28 cellular contexts compared by ENCODE assay signal in the genomic region with DNA sequence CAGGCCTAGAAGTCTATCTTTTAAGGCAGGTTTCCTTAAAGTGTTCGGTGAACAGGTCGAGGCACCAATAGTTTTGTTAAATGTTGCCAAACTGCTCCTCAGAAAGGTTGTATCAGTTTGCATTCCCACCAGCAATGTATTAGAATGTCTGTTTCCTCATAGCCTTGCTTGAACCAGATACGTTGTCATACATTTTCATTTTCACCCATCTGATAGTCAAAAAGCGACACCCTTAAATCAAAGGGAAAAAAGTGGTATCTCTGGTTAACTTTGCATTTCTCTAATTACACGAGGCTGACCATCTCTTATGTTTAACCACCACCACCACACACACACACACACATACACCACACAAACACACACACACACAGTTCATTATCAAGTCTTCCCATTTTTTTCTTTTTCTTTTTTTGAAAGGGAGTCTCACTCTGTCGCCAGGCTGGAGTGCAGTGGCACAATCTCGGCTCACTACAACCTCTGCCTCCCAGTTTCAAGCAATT. TPM values are rescaled to one million over a fixed set of nuclear protein-coding genes. Genes with fewer than 3 reads are reported as not detected.
A peak's percentile ranks its signal among the peaks of the same experiment; 100 is the strongest.
DNase-seq lines count a peak whose midpoint lies in the region; ATAC-seq, FAIRE-seq and TF ChIP-seq lines count a peak whose summit lies in the region.
"Had no signal": no experiment of that assay in that cellular context is flagged by ENCODE, and none has a peak within 500 bp of the region (broad histone marks: within the 10 kb centered on the region; RNA-seq: fewer than 3 reads in every experiment).

No MANE protein-coding gene starts in this region.

- H3K18ac ChIP-seq in H9 (ENCODE audit: insufficient read length, low read depth, low read length), result no peak overlapping the region

- no peaks in the 10 kb centered on the region for H3K27me3 ChIP-seq in H9 (ENCODE audit: insufficient read depth, low read length)
- no peaks in the 10 kb centered on the region for H3K27me3 ChIP-seq in bronchial epithelial cell (ENCODE audit: control insufficient read depth, insufficient read depth, low read length)
- H3K27me3 ChIP-seq in pancreas, result no peaks in the 10 kb centered on the region
- H3K27me3 ChIP-seq: cardiac muscle cell, esophagus muscularis mucosa, sigmoid colon, thyroid gland had no signal

- no peak for DNase-seq in activated T-cell treated with anti-CD3 and anti-CD28 coated beads, Interleukin-2, amount 50 U/mL, for 24 hours
- DNase-seq in activated T-cell treated with anti-CD3 and anti-CD28 coated beads, Interleukin-2, amount 50 U/mL, for 48 hours, result no peak
- DNase-seq in H9, result no peak
- no peak for DNase-seq in bronchial epithelial cell (ENCODE audit: low read depth)
- no peak for DNase-seq in progenitor cell of endocrine pancreas (ENCODE audit: low spot score, unreplicated experiment)
- no peak for DNase-seq in NOMO-1 (lab: John Stamatoyannopoulos, UW; ENCODE audit: unreplicated experiment in 2 of 2)
- no peak for DNase-seq in pancreas
- no peak for DNase-seq in germinal center (ENCODE audit: low spot score)
- DNase-seq: activated gamma-delta T cell treated with Interleukin-2 at 50 U/mL for 16 hours; AML-193; CD8-positive, alpha-beta memory T cell; cortex of kidney; DMS53; foreskin melanocyte; HCEC 1CT; NCI-H1105 treated with DMSO at 0.1 percent for 48 hours; NCI-H1930; NCI-H524 treated with DMSO at 0.1 percent for 48 hours; NK-92 treated with Interleukin-12 subunit alpha and Interleukin-12 subunit beta, amount 100 ng/mL, for 24 hours; PC-9; sigmoid colon; stimulated activated naive CD4-positive, alpha-beta T cell treated with Interleukin-2 at 50 U/mL for 16 hours; thyroid gland had no signal

- no peak for ATAC-seq in pancreas
- ATAC-seq: A549, Right ventricle myocardium inferior had no signal

- no peak overlapping the region for H2BK120ac ChIP-seq in H9 (ENCODE audit: low read depth, low read length, poor library complexity, severe bottlenecking)

- no peak overlapping the region for H2BK15ac ChIP-seq in H9 (ENCODE audit: low read depth, low read length)

- no peak overlapping the region for H2BK12ac ChIP-seq in H9 (ENCODE audit: insufficient read length, low read depth, low read length)

- H3K4me1 ChIP-seq in H9 (ENCODE audit: insufficient read depth, low read length) (no peaks in the 10 kb centered on the region), pancreas (peaks cover 6 to 12% (median 11%) of the 10 kb centered on the region in 3 donors)
- H3K4me1 ChIP-seq: thyroid gland had no signal

- no peak overlapping the region for H3K4me3 Mint-ChIP-seq in activated T-cell treated with anti-CD3 and anti-CD28 coated beads, Interleukin-2, amount 50 U/mL, for 24 hours
- no peak overlapping the region for H3K4me3 Mint-ChIP-seq in H9
- no peak overlapping the region for H3K4me3 Mint-ChIP-seq in progenitor cell of endocrine pancreas (ENCODE audit: low read depth)
- H3K4me3 Mint-ChIP-seq: CD8-positive, alpha-beta memory T cell; T-helper 2 cell treated with Interferon-gamma antibody and Interleukin-4, amounts not matched to agents 5 μg/mL and 100 μg/mL, for 36 hours had no signal

- intact Hi-C loops in pancreas (cut with DNase I), result no loop called here

- H2BK5ac ChIP-seq in H9 (ENCODE audit: insufficient read length, low read length), result no peak overlapping the region

- H2BK20ac ChIP-seq in H9 (ENCODE audit: low read depth, low read length, poor library complexity, severe bottlenecking), result no peak overlapping the region

- no peak overlapping the region for H2AFZ ChIP-seq in H9 (ENCODE audit: low read length)
- H2AFZ ChIP-seq: PC-9 had no signal

- H3K23me2 ChIP-seq in H9 (ENCODE audit: insufficient read length, low read depth, low read length, poor library complexity, severe bottlenecking), result no peaks in the 10 kb centered on the region

- peaks cover 5% of the 10 kb centered on the region; the same call in 1 of the 2 replicates for H3K79me2 ChIP-seq in H9 (ENCODE audit: insufficient read depth, low read length)

- H3K14ac ChIP-seq in H9 (ENCODE audit: insufficient read depth, low read length), result no peak overlapping the region

- H3K4me3 ChIP-seq in bronchial epithelial cell (ENCODE audit: low read depth, low read length) (no peak overlapping the region), pancreas (no peak overlapping the region)
- H3K4me3 ChIP-seq: A549, cardiac muscle cell, esophagus muscularis mucosa, PC-9, sigmoid colon, thyroid gland had no signal

- H3K9ac ChIP-seq in H9 (ENCODE audit: extremely low read depth, insufficient read length, low read length), result no peak overlapping the region

- FAIRE-seq in bronchial epithelial cell (lab: Jason Lieb, UNC) (peak; percentile 68), pancreas (lab: Jason Lieb, UNC) (no peak)
- FAIRE-seq: A549 had no signal

- peaks cover 6% of the 10 kb centered on the region for H3K79me1 ChIP-seq in H9 (ENCODE audit: insufficient read depth, low read depth, low read length, poor library complexity, severe bottlenecking)

- no peak overlapping the region for H4K8ac ChIP-seq in H9 (replicated peaks; ENCODE audit: insufficient read length, low read depth, low read length)

- H3K23ac ChIP-seq in H9 (ENCODE audit: insufficient read length, low read depth, low read length), result no peak overlapping the region

- no peaks in the 10 kb centered on the region for H4K20me1 ChIP-seq in H9 (ENCODE audit: control insufficient read depth, insufficient read depth, insufficient read length)

- H3K56ac ChIP-seq in H9 (ENCODE audit: insufficient read length, low read depth, low read length), result no peak overlapping the region

- no peak overlapping the region for H2AK5ac ChIP-seq in H9 (ENCODE audit: insufficient read length, low read length)

- H3K36me3 Mint-ChIP-seq in activated T-cell treated with anti-CD3 and anti-CD28 coated beads, Interleukin-2, amount 50 U/mL, for 24 hours (ENCODE audit: low read depth), result peaks cover 61% of the 10 kb centered on the region
- H3K36me3 Mint-ChIP-seq in H9 (ENCODE audit: insufficient read depth in 1 of 3, low read depth in 3 of 3) (peaks cover 11 to 47% (median 42%) of the 10 kb centered on the region in 3 experiments; a peak in 6 of 7 replicates), progenitor cell of endocrine pancreas (ENCODE audit: insufficient read depth) (peaks cover 13% of the 10 kb centered on the region)

- H4K5ac ChIP-seq in H9 (ENCODE audit: insufficient read length, low read depth, low read length), result no peak overlapping the region

- TF ChIP-seq CTCF in H9 (conservative IDR thresholded peaks at IDR 0.05), result no peak
- no peak for TF ChIP-seq CTCF in bronchial epithelial cell (IDR thresholded peaks at IDR 0.05; ENCODE audit: insufficient read depth, low read length, severe bottlenecking)
- no peak for TF ChIP-seq CTCF in progenitor cell of endocrine pancreas (IDR thresholded peaks at IDR 0.05; ENCODE audit: unreplicated experiment)
- no peak for TF ChIP-seq CTCF in pancreas (IDR thresholded peaks at IDR 0.05)

- H4K91ac ChIP-seq in H9 (ENCODE audit: insufficient read length, low read depth, low read length), result no peak overlapping the region

- no peaks in the 10 kb centered on the region for H3K9me3 Mint-ChIP-seq in activated T-cell treated with anti-CD3 and anti-CD28 coated beads, Interleukin-2, amount 50 U/mL, for 24 hours
- H3K9me3 Mint-ChIP-seq in H9 (no peaks in the 10 kb centered on the region), progenitor cell of endocrine pancreas (ENCODE audit: low read depth) (no peaks in the 10 kb centered on the region)
- H3K9me3 Mint-ChIP-seq: CD8-positive, alpha-beta memory T cell; T-helper 2 cell treated with Interferon-gamma antibody and Interleukin-4, amounts not matched to agents 5 μg/mL and 100 μg/mL, for 36 hours had no signal

- H3K4ac ChIP-seq in H9 (ENCODE audit: low read depth, low read length), result no peak overlapping the region

- peaks cover 42% of the 10 kb centered on the region for H3K4me1 Mint-ChIP-seq in activated T-cell treated with anti-CD3 and anti-CD28 coated beads, Interleukin-2, amount 50 U/mL, for 24 hours (ENCODE audit: low read depth)
- H3K4me1 Mint-ChIP-seq in H9 (peaks cover 16 to 20% of the 10 kb centered on the region in 2 experiments), progenitor cell of endocrine pancreas (ENCODE audit: low read depth) (peaks cover 44% of the 10 kb centered on the region)

- peak overlapping the region; percentile 26 for H3K27ac Mint-ChIP-seq in activated T-cell treated with anti-CD3 and anti-CD28 coated beads, Interleukin-2, amount 50 U/mL, for 24 hours
- peak overlapping the region in 2 of 3 experiments; percentile 52 to 53; a peak in 2 of 7 replicates for H3K27ac Mint-ChIP-seq in H9
- peak overlapping the region; percentile 73 for H3K27ac Mint-ChIP-seq in progenitor cell of endocrine pancreas
- H3K27ac Mint-ChIP-seq: T-helper 2 cell treated with Interferon-gamma antibody and Interleukin-4, amounts not matched to agents 5 μg/mL and 100 μg/mL, for 36 hours had no signal

- no peaks in the 10 kb centered on the region for H3K27me3 Mint-ChIP-seq in activated T-cell treated with anti-CD3 and anti-CD28 coated beads, Interleukin-2, amount 50 U/mL, for 24 hours
- H3K27me3 Mint-ChIP-seq in H9 (ENCODE audit: low read depth), result no peaks in the 10 kb centered on the region; the same call in 1 of the 2 replicates
- no peaks in the 10 kb centered on the region for H3K27me3 Mint-ChIP-seq in progenitor cell of endocrine pancreas
- H3K27me3 Mint-ChIP-seq: CD8-positive, alpha-beta memory T cell had no signal

- H3K36me3 ChIP-seq in bronchial epithelial cell (ENCODE audit: control insufficient read depth, insufficient read depth, low read length), result peaks cover 6% of the 10 kb centered on the region
- H3K36me3 ChIP-seq in pancreas, result no peaks in the 10 kb centered on the region
- H3K36me3 ChIP-seq: cardiac muscle cell, thyroid gland had no signal

- no peaks in the 10 kb centered on the region for H3K9me3 ChIP-seq in H9 (ENCODE audit: control insufficient read depth, low read depth, low read length)
- no peaks in the 10 kb centered on the region for H3K9me3 ChIP-seq in pancreas
- H3K9me3 ChIP-seq: A549, esophagus muscularis mucosa, sigmoid colon, thyroid gland had no signal

- H3K4me2 ChIP-seq in H9 (ENCODE audit: insufficient read depth, insufficient read length, low read length), result no peak overlapping the region
- H3K4me2 ChIP-seq: A549 had no signal

- WGBS in H9 (ENCODE audit: extremely low coverage, insufficient read length, low lambda C conversion rate), result no CpG with 5 or more reads among the region's 7 CpGs
- WGBS in pancreas, 2 donors, result 89 to 96% methylated on average over 7 of the region's 7 CpGs

- H3K27ac ChIP-seq in H9 (ENCODE audit: insufficient read length, low read depth, low read length), result no peak overlapping the region
- H3K27ac ChIP-seq in pancreas, result no peak overlapping the region
- H3K27ac ChIP-seq: A549, esophagus muscularis mucosa, sigmoid colon, thyroid gland had no signal

- H3T11ph ChIP-seq in H9 (ENCODE audit: low read length), result no peak overlapping the region

RNA-seq across cellular contexts. Expression of gene PRR14L, which starts 16.3 kb away (rescaled TPM):
- total RNA-seq in H9 (2021) (127 and 138 TPM in 2 replicates), bronchial epithelial cell (17.4 and 21.6 TPM in 2 replicates), progenitor cell of endocrine pancreas (77.6 and 87.2 TPM in 2 replicates), pancreas (10 to 100 TPM; 16.3 to 32.8 (median 19.3) TPM)
- 1 to 10 TPM; 5.3 to 7.0 TPM for polyA plus RNA-seq in pancreas

RNA-seq across cellular contexts. Expression of gene DEPDC5, which starts 20.2 kb away (rescaled TPM):
- total RNA-seq in H9 (2021), result 26.8 and 29.2 TPM in 2 replicates
- total RNA-seq in bronchial epithelial cell, result 6.8 and 8.1 TPM in 2 replicates
- total RNA-seq in progenitor cell of endocrine pancreas, result 33.0 and 39.8 TPM in 2 replicates
- total RNA-seq in pancreas, result 10 to 100 TPM in 1 of 6 donors, 1 to 10 TPM in 5; 5.9 to 17.2 (median 9.0) TPM
- polyA plus RNA-seq in pancreas, result 10 to 100 TPM in 1 of 2 donors, 1 to 10 TPM in 1; 7.7 to 10.1 TPM
